ENCODE assay signal across 8 cellular contexts in genomic region chr1:224432672-224433040, GRCh38. TPM values are rescaled to one million over a fixed set of nuclear protein-coding genes. Genes with fewer than 3 reads are reported as not detected.
DNase-seq lines count a peak whose midpoint lies in the region; FAIRE-seq and TF ChIP-seq lines count a peak whose summit lies in the region.

No MANE protein-coding gene starts in this region.

- no peaks in the 10 kb centered on the region for H3K27me3 Mint-ChIP-seq in nephron (ENCODE audit: low read depth)

- WGBS in SK-N-SH (ENCODE audit: low lambda C conversion rate) = 3% methylated on average over 6 of the region's 6 CpGs

- H3F3A ChIP-seq in SK-N-SH (replicated peaks; ENCODE audit: insufficient read depth) = peaks cover 51% of the 10 kb centered on the region

- H3K27ac Mint-ChIP-seq in nephron = peak overlapping the region; percentile 58 to 95 (median 77)

- no peaks in the 10 kb centered on the region for H3K9me2 ChIP-seq in SK-N-SH

- H3K9ac ChIP-seq in SK-N-SH = peak overlapping the region; percentile 81; the same call in 1 of the 2 replicates

- H3K9me3 ChIP-seq in SK-N-SH = no peaks in the 10 kb centered on the region

- no peak for FAIRE-seq in frontal cortex (lab: Jason Lieb, UNC)

- H4K20me1 ChIP-seq in SK-N-SH (ENCODE audit: insufficient read depth) = peaks cover 37% of the 10 kb centered on the region

- H3K27me3 ChIP-seq in SK-N-SH (ENCODE audit: insufficient read depth) = no peaks in the 10 kb centered on the region

- H3K36me3 ChIP-seq in SK-N-SH (replicated peaks in 1 of 2; ENCODE audit: control insufficient read depth in 1 of 2, insufficient read depth in 2 of 2, low read length in 1 of 2) = peaks cover 35 to 43% of the 10 kb centered on the region in 2 experiments

- no peak for TF ChIP-seq RAD21 in SK-N-SH (IDR thresholded peaks at IDR 0.05; ENCODE audit: low read length)

- H3K4me3 ChIP-seq in SK-N-SH (ENCODE audit: low read depth in 2 of 2, low read length in 1 of 2) = peak overlapping the region; percentile 67 to 99

- DNase-seq in SIG-M5 treated with dmso at 0.1 percent for 504 hours (lab: John Stamatoyannopoulos, UW; ENCODE audit: unreplicated experiment) (peak; percentile 45), SIG-M5 (lab: John Stamatoyannopoulos, UW) (no peak), SK-N-SH (peak; percentile 31), epithelial cell of prostate (ENCODE audit: low read depth, low spot score) (no peak), NK-92 (lab: John Stamatoyannopoulos, UW; ENCODE audit: unreplicated experiment) (no peak), NCI-H146 treated with DMSO at 0.1 percent for 48 hours (lab: John Stamatoyannopoulos, UW; ENCODE audit: unreplicated experiment) (no peak), frontal cortex (ENCODE audit: low spot score in 2 of 2) (no peak)

- H3K4me1 ChIP-seq in SK-N-SH (ENCODE audit: control insufficient read depth in 1 of 2, insufficient read depth in 2 of 2, low read depth in 1 of 2, low read length in 1 of 2) = peaks cover 24 to 48% of the 10 kb centered on the region in 2 experiments

- H3K36me3 Mint-ChIP-seq in nephron (ENCODE audit: low read depth) = peaks cover 24% of the 10 kb centered on the region

- POLR2A ChIA-PET in SK-N-SH (lab: Yijun Ruan, JAX) = no interaction called here

- H3K4me1 Mint-ChIP-seq in nephron = peaks cover 51% of the 10 kb centered on the region

- H3K79me2 ChIP-seq in SK-N-SH (ENCODE audit: insufficient read depth) = peaks cover 88% of the 10 kb centered on the region

- CTCF ChIA-PET in SK-N-SH (lab: Yijun Ruan, JAX) = interaction anchor here (0.6 to 3.9 kb wide), 3 partner anchors 25 to 1508 kb away, joined by 3 to 11 read pairs (median 4); no protein-coding TSS in a partner anchor

- H3K4me3 Mint-ChIP-seq in nephron = peak overlapping the region; percentile 86 to 95 (median 88)

- H3K4me2 ChIP-seq in SK-N-SH = peak overlapping the region; percentile 76

- no peak overlapping the region for H2AFZ ChIP-seq in SK-N-SH (ENCODE audit: low read depth)

- H3K27ac ChIP-seq in SK-N-SH (ENCODE audit: low read depth in 2 of 2, low read length in 1 of 2) = peak overlapping the region; percentile 79 to 81
- H3K27ac ChIP-seq in epithelial cell of prostate = peak overlapping the region; percentile 83

- TF ChIP-seq EP300 in SK-N-SH (IDR thresholded peaks at IDR 0.05; ENCODE audit: borderline replicate concordance in 1 of 2, low read depth in 1 of 2, low read length in 1 of 2) = no peak

- no peaks in the 10 kb centered on the region for H3K9me3 Mint-ChIP-seq in nephron

- TF ChIP-seq CTCF in SK-N-SH (IDR thresholded peaks at IDR 0.05) (no peak), nephron (IDR thresholded peaks at IDR 0.05; ENCODE audit: unreplicated experiment in 3 of 3) (no peak)

TF ChIP-seq in SK-N-SH, 30 proteins besides CTCF, POLR2A, EP300 and RAD21:
- TF ChIP-seq SIN3A (IDR thresholded peaks at IDR 0.05; ENCODE audit: borderline replicate concordance, low read depth, low read length) = no peak
- no peak for TF ChIP-seq USF2 (IDR thresholded peaks at IDR 0.05; ENCODE audit: borderline replicate concordance, low read depth, low read length)
- TF ChIP-seq MXI1 (IDR thresholded peaks at IDR 0.05; ENCODE audit: low read depth, low read length) = no peak
- TF ChIP-seq MEF2A (IDR thresholded peaks at IDR 0.05; ENCODE audit: borderline replicate concordance, low read depth) = no peak
- no peak for TF ChIP-seq ELF1 (IDR thresholded peaks at IDR 0.05)
- no peak for TF ChIP-seq ZBTB33 (IDR thresholded peaks at IDR 0.05; ENCODE audit: borderline replicate concordance, low read depth)
- no peak for TF ChIP-seq MAX (IDR thresholded peaks at IDR 0.05; ENCODE audit: low read depth)
- no peak for TF ChIP-seq TCF12 (IDR thresholded peaks at IDR 0.05)
- TF ChIP-seq FOXM1 (IDR thresholded peaks at IDR 0.05; ENCODE audit: low read depth) = no peak
- TF ChIP-seq RFX5 (IDR thresholded peaks at IDR 0.05; ENCODE audit: low read length) = no peak
- no peak for TF ChIP-seq NFIC (IDR thresholded peaks at IDR 0.05; ENCODE audit: borderline replicate concordance)
- TF ChIP-seq JUND (IDR thresholded peaks at IDR 0.05) = no peak
- no peak for TF ChIP-seq IRF3 (IDR thresholded peaks at IDR 0.05; ENCODE audit: low read depth, low read length)
- no peak for TF ChIP-seq SMC3 (IDR thresholded peaks at IDR 0.05; ENCODE audit: low read depth, low read length)

RNA-seq across cellular contexts. Expression of gene WDR26, which starts 1.9 kb away (rescaled TPM):
- polyA plus RNA-seq in SK-N-SH (2012; rRNA removed) = 21.2 and 21.9 TPM in 2 replicates
- 45.6 and 46.1 TPM in 2 replicates for polyA plus RNA-seq in SK-N-SH (2012; cell fraction: cytosol; rRNA removed)
- 21.5 and 50.0 TPM in 2 replicates for polyA plus RNA-seq in SK-N-SH (2012; cell fraction: nucleus; rRNA removed)
- 58.7 TPM for total RNA-seq in frontal cortex

Comparison
In these comparisons a context has a peak if more than half of its experiments do, and no peak if none do; other contexts are left out.
1. DNase-seq: peak in SIG-M5 treated with dmso at 0.1 percent for 504 hours (single experiment) and SK-N-SH (single experiment); none in SIG-M5 (single experiment), epithelial cell of prostate (single experiment), NK-92 (single experiment), NCI-H146 treated with DMSO at 0.1 percent for 48 hours (single experiment) and frontal cortex (0 of 2).